Comparison of ENCODE assay signal across 9 cellular contexts in the genomic region with DNA sequence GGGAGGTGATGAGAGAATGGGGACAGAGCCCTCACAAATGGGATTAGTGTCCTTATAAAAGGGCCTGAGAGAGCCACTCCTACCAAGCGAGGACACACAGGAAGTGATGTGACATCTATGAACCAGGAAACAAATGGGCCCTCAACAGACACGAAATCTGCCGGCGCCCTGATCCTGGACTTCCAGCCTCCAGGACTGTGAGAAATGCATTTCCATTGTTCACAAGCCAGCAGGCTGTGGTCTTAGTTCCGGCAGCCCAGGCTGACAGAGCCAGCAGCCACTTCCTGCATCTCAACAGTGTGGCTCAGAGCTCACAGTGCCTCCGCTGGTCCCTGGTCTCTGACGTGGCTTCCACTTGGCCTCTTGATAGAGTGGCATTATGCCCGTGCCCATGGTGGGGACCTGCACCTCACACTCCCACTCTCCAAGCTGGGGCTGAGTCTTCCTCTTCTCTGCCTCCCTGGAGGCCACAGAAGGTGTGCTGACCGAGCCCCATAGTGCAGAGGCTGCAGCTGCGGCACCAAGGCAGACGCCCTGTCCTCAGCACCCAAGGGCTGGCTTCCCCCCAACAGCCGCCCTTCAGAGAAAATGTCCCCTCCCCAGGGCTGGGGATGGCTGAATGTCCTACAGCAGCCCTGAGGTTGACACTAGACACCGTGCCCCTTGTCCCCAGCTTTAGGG. TPM values are rescaled to one million over a fixed set of nuclear protein-coding genes. Genes with fewer than 3 reads are reported as not detected.
DNase-seq lines count a peak whose midpoint lies in the region; ATAC-seq, FAIRE-seq and TF ChIP-seq lines count a peak whose summit lies in the region.
"Had no signal": no experiment of that assay in that cellular context is flagged by ENCODE, and none has a peak within 500 bp of the region (broad histone marks: within the 10 kb centered on the region; RNA-seq: fewer than 3 reads in every experiment).

No MANE protein-coding gene starts in this region.

- ATAC-seq in activated CD8-positive, alpha-beta T cell treated with anti-CD3 and anti-CD28 coated beads for 36 hours, result peak; percentile 88
- no peak for ATAC-seq in GM21737 (IDR thresholded peaks at IDR 0.05; ENCODE audit: unreplicated experiment)
- ATAC-seq in GM19463 (IDR thresholded peaks at IDR 0.05; ENCODE audit: unreplicated experiment), result no peak

- no peak for TF ChIP-seq POLR2A in endothelial cell of umbilical vein (IDR thresholded peaks at IDR 0.05; ENCODE audit: low read depth, low read length)

- FAIRE-seq in endothelial cell of umbilical vein (lab: Jason Lieb, UNC) (peak; percentile 96), urothelium cell line (lab: Jason Lieb, UNC) (no peak)

- H4K20me1 ChIP-seq in endothelial cell of umbilical vein (replicated peaks; ENCODE audit: control insufficient read depth, extremely low read depth, insufficient read depth, low read length), result no peaks in the 10 kb centered on the region

- peak overlapping the region; percentile 40; the same call in 1 of the 2 replicates for H3K27ac ChIP-seq in HUES64 (ENCODE audit: low read depth, low read length)
- peak overlapping the region; percentile 80 for H3K27ac ChIP-seq in endothelial cell of umbilical vein (ENCODE audit: insufficient read depth, low read depth, low read length)
- H3K27ac ChIP-seq: SJSA1 had no signal

- H3K9me1 ChIP-seq in endothelial cell of umbilical vein (replicated peaks; ENCODE audit: control insufficient read depth, extremely low read depth, insufficient read depth, low read length), result no peaks in the 10 kb centered on the region

- DNase-seq in activated CD8-positive, alpha-beta T cell treated with anti-CD3 and anti-CD28 coated beads for 36 hours, result peak; percentile 70
- DNase-seq in endothelial cell of umbilical vein (ENCODE audit: low read depth, low spot score) (peak; percentile 75), urothelium cell line (ENCODE audit: low spot score) (no peak), NOMO-1 treated with DMSO at 0.1 percent for 48 hours (lab: John Stamatoyannopoulos, UW; ENCODE audit: unreplicated experiment) (no peak)
- peak; percentile 30 to 45 for DNase-seq in stimulated activated CD4-positive, alpha-beta T cell treated with anti-CD3 and anti-CD28 coated beads, Interleukin-2, amount 100 ng/mL, for 24 hours

- peak overlapping the region; percentile 86 for H3K27ac Mint-ChIP-seq in activated CD8-positive, alpha-beta T cell treated with anti-CD3 and anti-CD28 coated beads for 36 hours

- H3K4me1 Mint-ChIP-seq in activated CD8-positive, alpha-beta T cell treated with anti-CD3 and anti-CD28 coated beads for 36 hours (ENCODE audit: low read depth), result peaks cover 18% of the 10 kb centered on the region

- H3K4me1 ChIP-seq in HUES64 (ENCODE audit: insufficient read depth, low read length), result no peaks in the 10 kb centered on the region
- peaks cover 11% of the 10 kb centered on the region for H3K4me1 ChIP-seq in endothelial cell of umbilical vein (ENCODE audit: control insufficient read depth, extremely low read depth, insufficient read depth, low read length)

- CTCF ChIA-PET in activated CD8-positive, alpha-beta T cell treated with anti-CD3 and anti-CD28 coated beads for 36 hours (lab: Charles Lee), result interaction anchor here (0.7 to 2.9 kb wide), 24 partner anchors 10 to 150 kb away, joined by 3 to 39 read pairs (median 4); partner anchors contain the start of genes ACOT7 and HES2
- CTCF ChIA-PET in endothelial cell of umbilical vein (lab: Charles Lee), result interaction anchor here (0.6 to 3.7 kb wide), 25 partner anchors 10 to 869 kb away, joined by 3 to 68 read pairs (median 5); partner anchors contain the start of genes ACOT7, ESPN and RNF207

- intact Hi-C loops in activated CD8-positive, alpha-beta T cell treated with anti-CD3 and anti-CD28 coated beads for 36 hours (cut with micrococcal nuclease), result loop anchor here (5.0 kb wide), 1 partner anchor 49 kb away; no protein-coding TSS in a partner anchor
- intact Hi-C loops in endothelial cell of umbilical vein (cut with micrococcal nuclease), result loop anchor here (1.0 to 10.0 kb wide), 6 partner anchors 11 to 234 kb away; partner anchors contain the start of gene ACOT7

- no peaks in the 10 kb centered on the region for H3K9me3 ChIP-seq in HUES64 (ENCODE audit: insufficient read depth, low read depth, low read length)
- H3K9me3 ChIP-seq in endothelial cell of umbilical vein (replicated peaks; ENCODE audit: control insufficient read depth, insufficient read depth, low read length), result no peaks in the 10 kb centered on the region
- H3K9me3 ChIP-seq: SJSA1 had no signal

- H3K4me2 ChIP-seq in endothelial cell of umbilical vein (ENCODE audit: insufficient read depth, low read length), result peak overlapping the region; percentile 1

- no peak for TF ChIP-seq CTCF in activated CD8-positive, alpha-beta T cell treated with anti-CD3 and anti-CD28 coated beads for 36 hours (IDR thresholded peaks at IDR 0.05)
- TF ChIP-seq CTCF in endothelial cell of umbilical vein (IDR thresholded peaks at IDR 0.05; ENCODE audit: extremely low read depth in 1 of 2, insufficient read depth in 1 of 2, low read depth in 1 of 2, low read length in 2 of 2), result no peak

- H3K9me3 Mint-ChIP-seq in activated CD8-positive, alpha-beta T cell treated with anti-CD3 and anti-CD28 coated beads for 36 hours, result no peaks in the 10 kb centered on the region

- WGBS in HUES64, result 89% methylated on average over 13 of the region's 13 CpGs

- H3K4me3 Mint-ChIP-seq in activated CD8-positive, alpha-beta T cell treated with anti-CD3 and anti-CD28 coated beads for 36 hours, result peak overlapping the region; percentile 6

- H3K4me3 ChIP-seq in HUES64 (ENCODE audit: low read length) (no peak overlapping the region), endothelial cell of umbilical vein (replicated peaks in 1 of 3; ENCODE audit: insufficient read depth in 1 of 3, low read depth in 1 of 3, low read length in 3 of 3) (no peak overlapping the region)
- H3K4me3 ChIP-seq: SJSA1 had no signal

- H3K36me3 Mint-ChIP-seq in activated CD8-positive, alpha-beta T cell treated with anti-CD3 and anti-CD28 coated beads for 36 hours (ENCODE audit: low read depth), result peaks cover 7% of the 10 kb centered on the region

- H3K27me3 ChIP-seq in HUES64 (ENCODE audit: insufficient read depth, low read length) (no peaks in the 10 kb centered on the region), endothelial cell of umbilical vein (ENCODE audit: control insufficient read depth in 2 of 2, insufficient read depth in 2 of 2, low read length in 2 of 2) (no peaks in the 10 kb centered on the region)
- H3K27me3 ChIP-seq: SJSA1 had no signal

- no peaks in the 10 kb centered on the region for H3K79me2 ChIP-seq in endothelial cell of umbilical vein (ENCODE audit: control insufficient read depth, insufficient read depth, low read length)

- H3K9ac ChIP-seq in HUES64 (ENCODE audit: low read depth, low read length) (no peak overlapping the region), endothelial cell of umbilical vein (replicated peaks; ENCODE audit: extremely low read depth, insufficient read depth, low read length) (peak overlapping the region; percentile 44)

- H2AFZ ChIP-seq in endothelial cell of umbilical vein (ENCODE audit: low read depth, low read length), result peak overlapping the region; percentile 11

- dilution Hi-C loops in endothelial cell of umbilical vein (cut with MboI; ENCODE audit: extremely low pct_ligation_motif_present, low sequenced_read_pairs), result no loop called here

- POLR2A ChIA-PET in activated CD8-positive, alpha-beta T cell treated with anti-CD3 and anti-CD28 coated beads for 36 hours (lab: Charles Lee), result interaction anchor here (1.1 to 1.7 kb wide), 4 partner anchors 9 to 76 kb away, joined by 3 to 6 read pairs (median 4); partner anchors contain the start of gene ESPN
- POLR2A ChIA-PET in endothelial cell of umbilical vein (lab: Charles Lee), result no interaction called here

- H3K27me3 Mint-ChIP-seq in activated CD8-positive, alpha-beta T cell treated with anti-CD3 and anti-CD28 coated beads for 36 hours, result no peaks in the 10 kb centered on the region

- H3K36me3 ChIP-seq in HUES64 (ENCODE audit: insufficient read depth, low read length) (no peaks in the 10 kb centered on the region), endothelial cell of umbilical vein (ENCODE audit: control insufficient read depth in 2 of 2, extremely low read depth in 1 of 2, insufficient read depth in 2 of 2, low read length in 2 of 2) (no peaks in the 10 kb centered on the region)

- no TSS peak for BruUV-seq in endothelial cell of umbilical vein (replicated peaks; lab: Mats Ljungman, UMichigan)

TF ChIP-seq in endothelial cell of umbilical vein, 7 proteins besides CTCF, POLR2A, EP300 and RAD21:
- TF ChIP-seq, protein P1, sequence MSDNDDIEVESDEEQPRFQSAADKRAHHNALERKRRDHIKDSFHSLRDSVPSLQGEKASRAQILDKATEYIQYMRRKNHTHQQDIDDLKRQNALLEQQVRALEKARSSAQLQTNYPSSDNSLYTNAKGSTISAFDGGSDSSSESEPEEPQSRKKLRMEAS (IDR thresholded peaks at IDR 0.05; ENCODE audit: insufficient read depth, insufficient read length), result no peak
- peak; percentile 34 for TF ChIP-seq POLR2AphosphoS5 (IDR thresholded peaks at IDR 0.05; ENCODE audit: insufficient read depth, low read depth, low read length)
- peak; percentile 37 for TF ChIP-seq MYC (IDR thresholded peaks at IDR 0.05; ENCODE audit: low read depth, low read length)

RNA-seq across cellular contexts. Expression of gene ACOT7, which starts 44.9 kb away (rescaled TPM):
- 126 TPM for polyA plus RNA-seq in HUES64 (2013, experiment 1 of 2)
- polyA plus RNA-seq in HUES64 (2013, experiment 2 of 2), result 125 TPM
- 10 to 100 TPM; 80.4 to 86.7 TPM for total RNA-seq in activated CD8-positive, alpha-beta T cell treated with anti-CD3 and anti-CD28 coated beads for 36 hours
- 69.4 and 76.5 TPM in 2 replicates for total RNA-seq in endothelial cell of umbilical vein
- polyA plus RNA-seq in endothelial cell of umbilical vein, result 104 and 105 TPM in 2 replicates
- polyA plus RNA-seq in endothelial cell of umbilical vein (2011; cell fraction: cytosol; rRNA removed), result 84.5 and 86.8 TPM in 2 replicates
- polyA plus RNA-seq in endothelial cell of umbilical vein (2011; cell fraction: nucleus; rRNA removed), result 48.1 and 56.4 TPM in 2 replicates
- 76.1 and 79.8 TPM in 2 replicates for polyA plus RNA-seq in endothelial cell of umbilical vein (2012)
- 42.4 and 44.3 TPM in 2 replicates for polyA minus RNA-seq in endothelial cell of umbilical vein
- polyA minus RNA-seq in endothelial cell of umbilical vein (2011; cell fraction: cytosol; rRNA and poly(A)+ RNA removed), result 29.4 TPM
- 10.6 and 13.3 TPM in 2 replicates for polyA minus RNA-seq in endothelial cell of umbilical vein (2011; cell fraction: nucleus; rRNA and poly(A)+ RNA removed)

Comparison
In these comparisons a context has a peak if more than half of its experiments do, and no peak if none do; other contexts are left out.
1. DNase-seq: peak in activated CD8-positive, alpha-beta T cell treated with anti-CD3 and anti-CD28 coated beads for 36 hours (single experiment), endothelial cell of umbilical vein (single experiment) and stimulated activated CD4-positive, alpha-beta T cell treated with anti-CD3 and anti-CD28 coated beads, Interleukin-2, amount 100 ng/mL, for 24 hours (2 of 2); none in urothelium cell line (single experiment) and NOMO-1 treated with DMSO at 0.1 percent for 48 hours (single experiment).